ENCODE assay signal across 14 cellular contexts in genomic region chr10:127797339-127797738, GRCh38.
A peak's percentile ranks its signal among the peaks of the same experiment; 100 is the strongest.
DNase-seq lines count a peak whose midpoint lies in the region; ATAC-seq and TF ChIP-seq lines count a peak whose summit lies in the region.
"Had no signal": no experiment of that assay in that cellular context is flagged by ENCODE, and none has a peak within 500 bp of the region (broad histone marks: within the 10 kb centered on the region; RNA-seq: fewer than 3 reads in every experiment).

No MANE protein-coding gene starts in this region.

- intact Hi-C loops in naive thymus-derived CD4-positive, alpha-beta T cell (cut with micrococcal nuclease) = no loop called here
- intact Hi-C loops in lower leg skin (cut with DNase I; ENCODE audit: low total_unique reads) = no loop called here

- H3K36me3 Mint-ChIP-seq in naive thymus-derived CD4-positive, alpha-beta T cell = no peaks in the 10 kb centered on the region
- H3K36me3 Mint-ChIP-seq: naive B cell had no signal

- TF ChIP-seq POLR2A in lower leg skin (IDR thresholded peaks at IDR 0.05) = no peak

- H3K27ac Mint-ChIP-seq in naive thymus-derived CD4-positive, alpha-beta T cell = no peak overlapping the region
- H3K27ac Mint-ChIP-seq: naive B cell had no signal

- ATAC-seq in esophagus mucosa (peak; percentile 91), GM21619 (IDR thresholded peaks at IDR 0.05; ENCODE audit: unreplicated experiment) (no peak)
- peak; percentile 84 for ATAC-seq in naive thymus-derived CD4-positive, alpha-beta T cell

- DNase-seq in Ammon's horn (ENCODE audit: low spot score) (peak; percentile 31), H4 (ENCODE audit: low spot score) (peak; percentile 56), lower leg skin (ENCODE audit: low spot score in 2 of 2) (no peak), occipital lobe (lab: John Stamatoyannopoulos, UW) (no peak), NCI-H2196 (lab: John Stamatoyannopoulos, UW; ENCODE audit: unreplicated experiment) (no peak)
- no peak for DNase-seq in naive thymus-derived CD4-positive, alpha-beta T cell
- DNase-seq: activated CD4-positive, CD25-positive, alpha-beta regulatory T cell; brain microvascular endothelial cell; naive B cell; NCI-H187; stimulated activated CD4-positive, alpha-beta T cell treated with anti-CD3 and anti-CD28 coated beads, Interleukin-12 subunit alpha, Interleukin-12 subunit beta, amount 100 ng/mL, for 4 hours had no signal

- CTCF ChIA-PET in naive thymus-derived CD4-positive, alpha-beta T cell (lab: Charles Lee) = no interaction called here

- POLR2A ChIA-PET in naive thymus-derived CD4-positive, alpha-beta T cell (lab: Charles Lee) = no interaction called here

- H3K4me3 ChIP-seq in naive thymus-derived CD4-positive, alpha-beta T cell (ENCODE audit: low read length) = no peak overlapping the region
- H3K4me3 ChIP-seq in lower leg skin (ENCODE audit: low read depth, poor library complexity, severe bottlenecking) = no peak overlapping the region

- peaks cover 0 to 6% (median 0%) of the 10 kb centered on the region in 7 donors for H3K4me1 Mint-ChIP-seq in naive thymus-derived CD4-positive, alpha-beta T cell
- H3K4me1 Mint-ChIP-seq: naive B cell had no signal

- no peaks in the 10 kb centered on the region for H3K9me3 ChIP-seq in naive thymus-derived CD4-positive, alpha-beta T cell (ENCODE audit: control insufficient read depth in 2 of 3, low read length in 3 of 3)

- no peaks in the 10 kb centered on the region for H3K4me1 ChIP-seq in naive thymus-derived CD4-positive, alpha-beta T cell (ENCODE audit: control insufficient read depth in 2 of 2, insufficient read depth in 2 of 2, low read length in 2 of 2)

- no peak overlapping the region for H3K4me3 Mint-ChIP-seq in naive thymus-derived CD4-positive, alpha-beta T cell
- H3K4me3 Mint-ChIP-seq: naive B cell had no signal

- no peaks in the 10 kb centered on the region for H3K36me3 ChIP-seq in naive thymus-derived CD4-positive, alpha-beta T cell (ENCODE audit: control insufficient read depth in 2 of 3, insufficient read depth in 3 of 3, low read length in 3 of 3)
- H3K36me3 ChIP-seq: brain microvascular endothelial cell had no signal

- no peaks in the 10 kb centered on the region for H3K27me3 ChIP-seq in naive thymus-derived CD4-positive, alpha-beta T cell (ENCODE audit: control insufficient read depth in 2 of 2, insufficient read depth in 2 of 2, low read length in 2 of 2)
- H3K27me3 ChIP-seq: brain microvascular endothelial cell had no signal

- peaks cover 0 to 6% (median 2%) of the 10 kb centered on the region in 11 donors for H3K9me3 Mint-ChIP-seq in naive thymus-derived CD4-positive, alpha-beta T cell

- no peak overlapping the region for H3K27ac ChIP-seq in naive thymus-derived CD4-positive, alpha-beta T cell (ENCODE audit: low read depth, low read length)
- H3K27ac ChIP-seq: brain microvascular endothelial cell, epithelial cell of prostate had no signal

- peaks cover under 1 to 28% (median 26%) of the 10 kb centered on the region in 5 donors for H3K27me3 Mint-ChIP-seq in naive thymus-derived CD4-positive, alpha-beta T cell

- TF ChIP-seq CTCF in lower leg skin (IDR thresholded peaks at IDR 0.05) = no peak

- WGBS in lower leg skin, 2 donors = 95 to 96% methylated on average over 1 of the region's 1 CpG

Comparison
In these comparisons a context has a peak if more than half of its experiments do, and no peak if none do; other contexts are left out.
1. DNase-seq: peak in Ammon's horn (single experiment) and H4 (single experiment); none in naive thymus-derived CD4-positive, alpha-beta T cell (0 of 9), lower leg skin (0 of 2), occipital lobe (single experiment) and NCI-H2196 (single experiment).